Comparison of ENCODE assay signal across 2 cellular contexts in the genomic region with DNA sequence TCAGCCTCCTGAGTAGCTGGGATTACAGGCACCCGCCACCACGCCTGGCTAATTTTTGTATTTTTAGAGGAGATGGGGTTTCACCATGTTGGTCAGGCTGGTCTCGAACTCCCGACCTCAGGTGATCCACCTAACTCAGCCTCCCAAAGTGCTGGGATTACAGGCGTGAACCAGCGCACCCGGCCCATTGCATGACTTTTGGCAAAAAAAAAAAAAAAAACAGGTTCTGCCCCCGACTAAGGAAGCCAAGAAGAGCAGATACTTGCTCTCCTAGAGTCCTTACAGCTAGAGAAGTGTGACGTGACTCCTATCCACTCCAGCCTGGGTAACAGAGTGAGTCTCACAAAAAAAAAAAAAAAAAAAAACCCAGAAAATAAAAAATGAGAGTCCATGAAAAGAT.
DNase-seq lines count a peak whose midpoint lies in the region; ATAC-seq and TF ChIP-seq lines count a peak whose summit lies in the region.
"Not testable (repeated sequence)": the region's sequence is repeated elsewhere in the genome, so short reads cannot be mapped to it uniquely, and the experiment has no call there.

No MANE protein-coding gene starts in this region.

- H3K4me3 Mint-ChIP-seq in T-helper 17 cell, result not testable (repeated sequence)

- H3K36me3 ChIP-seq in thyroid gland, result not testable (repeated sequence)

- H3K4me1 ChIP-seq in thyroid gland, result peaks cover 12 to 22% of the 10 kb centered on the region in 2 donors

- H3K27me3 Mint-ChIP-seq in T-helper 17 cell, result not testable (repeated sequence)

- intact Hi-C loops in thyroid gland (cut with DNase I), result not testable (repeated sequence)

- not testable (repeated sequence) for TF ChIP-seq CTCF in thyroid gland (IDR thresholded peaks at IDR 0.05)

- H3K27ac Mint-ChIP-seq in T-helper 17 cell, result peak overlapping the region; percentile 27

- TF ChIP-seq POLR2A in thyroid gland (IDR thresholded peaks at IDR 0.05), result not testable (repeated sequence)

- H3K36me3 Mint-ChIP-seq in T-helper 17 cell (ENCODE audit: low read depth), result not testable (repeated sequence)

- not testable (repeated sequence) for ATAC-seq in T-helper 17 cell

- not testable (repeated sequence) for H3K4me3 ChIP-seq in thyroid gland (replicated peaks in 1 of 3)

- H3K27me3 ChIP-seq in thyroid gland, result not testable (repeated sequence)

- not testable (repeated sequence) for H3K4me1 Mint-ChIP-seq in T-helper 17 cell

- WGBS in thyroid gland, 2 donors, result 70 to 77% methylated on average over 9 of the region's 9 CpGs

- H3K27ac ChIP-seq in thyroid gland, result peak overlapping the region; percentile 69 to 82 (median 73)

- not testable (repeated sequence) for H3K9me3 ChIP-seq in T-helper 17 cell (ENCODE audit: control insufficient read depth, low read length, poor library complexity, severe bottlenecking); thyroid gland

- DNase-seq in T-helper 17 cell, result not testable (repeated sequence)
- peak; percentile 61 to 67 for DNase-seq in thyroid gland
